Comparison of ENCODE assay signal across 9 cellular contexts in genomic region chr19:48397636-48398328, GRCh38. TPM values are rescaled to one million over a fixed set of nuclear protein-coding genes. Genes with fewer than 3 reads are reported as not detected.
A peak's percentile ranks its signal among the peaks of the same experiment; 100 is the strongest.
DNase-seq lines count a peak whose midpoint lies in the region; ATAC-seq and TF ChIP-seq lines count a peak whose summit lies in the region.
"Had no signal": no experiment of that assay in that cellular context is flagged by ENCODE, and none has a peak within 500 bp of the region (broad histone marks: within the 10 kb centered on the region; RNA-seq: fewer than 3 reads in every experiment).

No MANE protein-coding gene starts in this region.

- H3K27ac ChIP-seq in A673 (ENCODE audit: low read depth, low read length, poor library complexity, severe bottlenecking), result peak overlapping the region; percentile 81
- no peak overlapping the region for H3K27ac ChIP-seq in ascending aorta
- no peak overlapping the region for H3K27ac ChIP-seq in mesodermal cell (ENCODE audit: low read depth, low read length, severe bottlenecking)
- H3K27ac ChIP-seq: body of pancreas had no signal

- H3K36me3 ChIP-seq in A673 (ENCODE audit: insufficient read depth, low read length, poor library complexity, severe bottlenecking) (no peaks in the 10 kb centered on the region), H7 (replicated peaks; ENCODE audit: control insufficient read depth, insufficient read depth, low read length) (no peaks in the 10 kb centered on the region), ascending aorta (no peaks in the 10 kb centered on the region), mesodermal cell (ENCODE audit: control insufficient read depth, insufficient read depth, low read length) (no peaks in the 10 kb centered on the region)

- ATAC-seq in GM21737 (IDR thresholded peaks at IDR 0.05; ENCODE audit: unreplicated experiment), result no peak
- ATAC-seq in activated CD4-positive, CD25-positive, alpha-beta regulatory T cell treated with anti-CD3 and anti-CD28 coated beads, Interleukin-2, amount 50 U/mL, for 24 hours, result no peak

- H3K4me3 ChIP-seq in A673 (ENCODE audit: low read depth, low read length, poor library complexity, severe bottlenecking), result peak overlapping the region; percentile 57
- H3K4me3 ChIP-seq in H7 (ENCODE audit: insufficient read depth, low read depth, low read length), result peak overlapping the region; percentile 54
- peak overlapping the region; percentile 40 to 59 for H3K4me3 ChIP-seq in ascending aorta
- H3K4me3 ChIP-seq in mesodermal cell (ENCODE audit: extremely low read depth, insufficient read depth, low read length, poor library complexity, severe bottlenecking), result peak overlapping the region; percentile 37
- H3K4me3 ChIP-seq: body of pancreas had no signal

- POLR2A ChIA-PET in A673 (lab: Charles Lee; ENCODE audit: low non-redundant PET), result no interaction called here
- POLR2A ChIA-PET in HEK293T (lab: Yijun Ruan, JAX), result no interaction called here

- DNase-seq in A673 (ENCODE audit: low spot score) (peak; percentile 36), H7 (peak; percentile 37), ascending aorta (ENCODE audit: low spot score in 2 of 2) (no peak), HEK293T (ENCODE audit: extremely low spot score) (no peak), COLO668 (lab: John Stamatoyannopoulos, UW; ENCODE audit: unreplicated experiment) (no peak)

- no TSS peak for BruUV-seq in A673 (replicated peaks; lab: Mats Ljungman, UMichigan)

- intact Hi-C loops in A673 (cut with micrococcal nuclease; ENCODE audit: unreplicated experiment) (loop anchor here (5.0 kb wide), 1 partner anchor 75 kb away; a partner anchor contains a TSS), ascending aorta (cut with DNase I) (no loop called here)

- CTCF ChIA-PET in A673 (lab: Charles Lee) (no interaction called here), HEK293T (lab: Yijun Ruan, JAX) (no interaction called here)

- H3K27me3 ChIP-seq in A673 (replicated peaks; ENCODE audit: insufficient read depth, low read depth, low read length, poor library complexity) (no peaks in the 10 kb centered on the region), H7 (ENCODE audit: control insufficient read depth, insufficient read depth, low read length) (peaks cover 51% of the 10 kb centered on the region), ascending aorta (peaks cover 36% of the 10 kb centered on the region)

- TF ChIP-seq CTCF in A673 (conservative IDR thresholded peaks at IDR 0.05; ENCODE audit: low read depth, low read length) (no peak), ascending aorta (IDR thresholded peaks at IDR 0.05) (no peak)

- H3K4me1 ChIP-seq in A673 (ENCODE audit: insufficient read depth, low read length, poor library complexity, severe bottlenecking), result peaks cover 69% of the 10 kb centered on the region
- H3K4me1 ChIP-seq in ascending aorta, result peaks cover 0 to 8% of the 10 kb centered on the region in 2 donors
- H3K4me1 ChIP-seq in mesodermal cell (ENCODE audit: control insufficient read depth, insufficient read depth, low read length, poor library complexity, severe bottlenecking), result peaks cover 27% of the 10 kb centered on the region

- H3K9me3 ChIP-seq in A673 (ENCODE audit: low read depth, low read length, poor library complexity, severe bottlenecking) (no peaks in the 10 kb centered on the region), ascending aorta (no peaks in the 10 kb centered on the region), mesodermal cell (ENCODE audit: control insufficient read depth, low read length) (peaks cover 4% of the 10 kb centered on the region)
- H3K9me3 ChIP-seq: body of pancreas had no signal

- 38 to 41% methylated on average over 23 to 24 of the region's 24 CpGs for WGBS in mesodermal cell (ENCODE audit: insufficient coverage in 2 of 2), 2 experiments

TF ChIP-seq in HEK293T, 16 proteins besides CTCF, POLR2A, EP300 and RAD21:
- no peak for TF ChIP-seq ELF4 (IDR thresholded peaks at IDR 0.05)
- TF ChIP-seq SP1 (IDR thresholded peaks at IDR 0.05), result no peak
- TF ChIP-seq FOXM1 (IDR thresholded peaks at IDR 0.05; ENCODE audit: borderline replicate concordance), result no peak
- TF ChIP-seq LEF1 (IDR thresholded peaks at IDR 0.05; ENCODE audit: borderline replicate concordance), result no peak
- TF ChIP-seq FOXA1 (IDR thresholded peaks at IDR 0.05), result no peak
- TF ChIP-seq ARNT (IDR thresholded peaks at IDR 0.05), result no peak
- no peak for TF ChIP-seq PKNOX1 (IDR thresholded peaks at IDR 0.05)
- TF ChIP-seq HDGF (IDR thresholded peaks at IDR 0.05; ENCODE audit: borderline replicate concordance), result no peak
- TF ChIP-seq ZNF384 (IDR thresholded peaks at IDR 0.05), result no peak

RNA-seq across cellular contexts. Expression of gene GRIN2D, which starts 4.3 kb away (rescaled TPM):
- total RNA-seq in A673 (2021), result 10.4 and 11.4 TPM in 2 replicates
- total RNA-seq in H7 (2014; rRNA removed; shearing (Covaris generic)), result 4.4 and 4.8 TPM in 2 replicates
- total RNA-seq in ascending aorta, result 0.64 TPM
- polyA plus RNA-seq in mesodermal cell (2013, experiment 1 of 2), result 6.8 TPM
- polyA plus RNA-seq in mesodermal cell (2013, experiment 2 of 2), result 4.9 TPM

RNA-seq across cellular contexts. Expression of gene KDELR1, which starts 6.4 kb away (rescaled TPM):
- total RNA-seq in A673 (2021), result 197 and 200 TPM in 2 replicates
- 110 and 111 TPM in 2 replicates for total RNA-seq in H7 (2014; rRNA removed; shearing (Covaris generic))
- total RNA-seq in ascending aorta, result 183 TPM
- polyA plus RNA-seq in mesodermal cell (2013, experiment 1 of 2), result 336 TPM
- polyA plus RNA-seq in mesodermal cell (2013, experiment 2 of 2), result 302 TPM

RNA-seq across cellular contexts. Expression of gene SYNGR4, which starts 33.6 kb away (rescaled TPM):
- 0.50 TPM in 1 of 2 replicates, not detected in the other for total RNA-seq in A673 (2021)
- total RNA-seq in H7 (2014; rRNA removed; shearing (Covaris generic)), result not detected in 2 replicates
- total RNA-seq in ascending aorta, result not detected
- polyA plus RNA-seq in mesodermal cell (2013, experiment 1 of 2), result not detected
- not detected for polyA plus RNA-seq in mesodermal cell (2013, experiment 2 of 2)

RNA-seq across cellular contexts. Expression of gene TMEM143, which starts 34.0 kb away (rescaled TPM):
- total RNA-seq in A673 (2021) (7.5 and 7.9 TPM in 2 replicates), ascending aorta (25.3 TPM)
- 11.5 and 17.4 TPM in 2 replicates for total RNA-seq in H7 (2014; rRNA removed; shearing (Covaris generic))
- polyA plus RNA-seq in mesodermal cell (2013, experiment 1 of 2), result 8.3 TPM
- polyA plus RNA-seq in mesodermal cell (2013, experiment 2 of 2), result 8.2 TPM

RNA-seq across cellular contexts. Expression of gene GRWD1, which starts 48.0 kb away (rescaled TPM):
- total RNA-seq in A673 (2021) (86.4 and 109 TPM in 2 replicates), ascending aorta (16.0 TPM)
- total RNA-seq in H7 (2014; rRNA removed; shearing (Covaris generic)), result 80.6 and 97.8 TPM in 2 replicates
- 15.2 TPM for polyA plus RNA-seq in mesodermal cell (2013, experiment 1 of 2)
- 12.7 TPM for polyA plus RNA-seq in mesodermal cell (2013, experiment 2 of 2)

Comparison
In these comparisons a context has a peak if more than half of its experiments do, and no peak if none do; other contexts are left out.
1. DNase-seq: peak in A673 (single experiment) and H7 (single experiment); none in ascending aorta (0 of 2), HEK293T (single experiment) and COLO668 (single experiment).
2. Peak in every context shown above with its lines, with median percentiles within 50 percentile points of each other: H3K4me3 ChIP-seq.